11 cellular contexts compared by ENCODE assay signal in genomic region chr16:23959069-23959800, GRCh38.
DNase-seq lines count a peak whose midpoint lies in the region; ATAC-seq, FAIRE-seq and TF ChIP-seq lines count a peak whose summit lies in the region.
"Had no signal": no experiment of that assay in that cellular context is flagged by ENCODE, and none has a peak within 500 bp of the region (broad histone marks: within the 10 kb centered on the region; RNA-seq: fewer than 3 reads in every experiment).

No MANE protein-coding gene starts in this region.

- no peaks in the 10 kb centered on the region for H3K27me3 ChIP-seq in BLaER1 treated with 17β-estradiol and CSF1 and Interleukin-3, amounts not matched to agents 10 nM and 100 nM

- peaks cover 0 to 22% (median 5%) of the 10 kb centered on the region in 11 experiments; a peak in 9 of 22 replicates for H3K36me3 ChIP-seq in BLaER1 treated with 17β-estradiol and CSF1 and Interleukin-3, amounts not matched to agents 10 nM and 100 nM
- H3K36me3 ChIP-seq: stomach had no signal

- peak overlapping the region in 9 of 11 experiments; percentile 29 to 92 (median 68); a peak in 17 of 22 replicates for H3K4me2 ChIP-seq in BLaER1 treated with 17β-estradiol and CSF1 and Interleukin-3, amounts not matched to agents 10 nM and 100 nM

- H3K27ac ChIP-seq in BLaER1 treated with 17β-estradiol and CSF1 and Interleukin-3, amounts not matched to agents 10 nM and 100 nM, result peak overlapping the region in 7 of 11 experiments; percentile 11 to 71 (median 65); a peak in 12 of 22 replicates
- H3K27ac ChIP-seq: stomach had no signal

- H3K4me3 ChIP-seq in BLaER1 treated with 17β-estradiol and CSF1 and Interleukin-3, amounts not matched to agents 10 nM and 100 nM, result peak overlapping the region in 1 of 10 experiments; percentile 4; a peak in 1 of 20 replicates
- H3K4me3 ChIP-seq: stomach had no signal

- ATAC-seq in GM18519 (IDR thresholded peaks at IDR 0.05; ENCODE audit: low FRiP score, unreplicated experiment), result no peak
- ATAC-seq in GM21367 (IDR thresholded peaks at IDR 0.05; ENCODE audit: unreplicated experiment), result no peak
- ATAC-seq in GM19452 (IDR thresholded peaks at IDR 0.05; ENCODE audit: unreplicated experiment), result no peak
- no peak for ATAC-seq in HG03095 (IDR thresholded peaks at IDR 0.05; ENCODE audit: unreplicated experiment)

- H3K4me1 ChIP-seq in BLaER1 treated with 17β-estradiol and CSF1 and Interleukin-3, amounts not matched to agents 10 nM and 100 nM, result peaks cover 12 to 66% (median 34%) of the 10 kb centered on the region in 10 experiments

- H4K20me1 ChIP-seq in BLaER1 treated with 17β-estradiol and CSF1 and Interleukin-3, amounts not matched to agents 10 nM and 100 nM, result peaks cover 0 to 84% (median 7%) of the 10 kb centered on the region in 11 experiments; a peak in 8 of 22 replicates

- H3K9me3 ChIP-seq in BLaER1 treated with 17β-estradiol and CSF1 and Interleukin-3, amounts not matched to agents 10 nM and 100 nM (replicated peaks in 1 of 11), result no peaks in the 10 kb centered on the region
- H3K9me3 ChIP-seq: stomach had no signal

- no peak for TF ChIP-seq POLR2A in GM12892 (IDR thresholded peaks at IDR 0.05; ENCODE audit: low read depth, low read length)

- peak overlapping the region in 5 of 11 experiments; percentile 15 to 61 (median 34); a peak in 5 of 22 replicates for H3K9ac ChIP-seq in BLaER1 treated with 17β-estradiol and CSF1 and Interleukin-3, amounts not matched to agents 10 nM and 100 nM

- peak; percentile 78 for FAIRE-seq in GM12892 (lab: Jason Lieb, UNC)
- FAIRE-seq: endometrium had no signal

- DNase-seq in GM12892 (ENCODE audit: insufficient read length) (no peak), NOMO-1 treated with dmso at 0.1 percent for 144 hours (lab: John Stamatoyannopoulos, UW; ENCODE audit: unreplicated experiment) (peak; percentile 39), germinal center (ENCODE audit: low spot score) (peak; percentile 31)
- DNase-seq: DMS53, stomach had no signal
